1 cellular context compared by ENCODE assay signal in the genomic region with DNA sequence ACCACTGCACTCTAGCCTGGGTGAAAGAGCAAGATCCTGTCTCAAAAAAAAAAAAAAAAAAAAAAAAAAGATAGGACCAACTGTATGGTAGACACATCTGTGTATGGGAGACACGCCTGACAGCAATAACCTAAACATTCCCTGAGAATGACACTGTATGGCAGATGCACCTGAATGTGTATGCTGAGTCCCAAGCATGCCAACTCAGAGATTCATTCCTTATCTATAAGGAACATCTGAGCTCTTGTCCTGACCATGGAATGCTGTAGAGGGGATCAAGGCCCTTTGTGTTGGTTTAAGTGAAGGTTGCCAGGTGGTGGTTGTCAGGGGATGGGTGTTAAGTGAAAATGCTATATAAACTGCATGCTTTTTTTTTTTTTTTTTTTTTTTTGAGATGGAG.
TF ChIP-seq lines count a peak whose summit lies in the region.

No MANE protein-coding gene starts in this region.

TF ChIP-seq in HepG2, 621 proteins besides CTCF, POLR2A, EP300 and RAD21:
- TF ChIP-seq, protein P1, sequence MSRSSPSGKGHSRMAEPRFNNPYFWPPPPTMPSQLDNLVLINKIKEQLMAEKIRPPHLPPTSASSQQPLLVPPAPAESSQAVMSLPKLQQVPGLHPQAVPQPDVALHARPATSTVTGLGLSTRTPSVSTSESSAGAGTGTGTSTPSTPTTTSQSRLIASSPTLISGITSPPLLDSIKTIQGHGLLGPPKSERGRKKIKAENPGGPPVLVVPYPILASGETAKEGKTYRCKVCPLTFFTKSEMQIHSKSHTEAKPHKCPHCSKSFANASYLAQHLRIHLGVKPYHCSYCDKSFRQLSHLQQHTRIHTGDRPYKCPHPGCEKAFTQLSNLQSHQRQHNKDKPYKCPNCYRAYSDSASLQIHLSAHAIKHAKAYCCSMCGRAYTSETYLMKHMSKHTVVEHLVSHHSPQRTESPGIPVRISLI (CRISPR knock-in tag; IDR thresholded peaks at IDR 0.05; ENCODE audit: borderline replicate concordance): peak; percentile 47; the same call in 1 of the 2 replicates
- no peak for TF ChIP-seq ARNT2 (CRISPR knock-in tag; IDR thresholded peaks at IDR 0.05; ENCODE audit: low read depth)
TF ChIP-seq in HepG2: peak in this region for 1.
